Comparison of ENCODE assay signal across 8 cellular contexts in genomic region chr6:7911345-7911725, GRCh38. TPM values are rescaled to one million over a fixed set of nuclear protein-coding genes. Genes with fewer than 3 reads are reported as not detected.
A peak's percentile ranks its signal among the peaks of the same experiment; 100 is the strongest.
DNase-seq lines count a peak whose midpoint lies in the region; ATAC-seq, FAIRE-seq and TF ChIP-seq lines count a peak whose summit lies in the region.

No MANE protein-coding gene starts in this region.

- no peak for TF ChIP-seq CTCF in HFF-Myc (IDR thresholded peaks at IDR 0.05; ENCODE audit: low read depth, low read length, missing control alignments)
- no peak for TF ChIP-seq CTCF in RWPE2 (IDR thresholded peaks at IDR 0.05; ENCODE audit: poor library complexity, severe bottlenecking)
- no peak for TF ChIP-seq CTCF in fibroblast of the aortic adventitia (IDR thresholded peaks at IDR 0.05; ENCODE audit: insufficient read depth, low read length)

- peak overlapping the region; percentile 57 for H3K27ac ChIP-seq in RWPE2 (ENCODE audit: poor library complexity, severe bottlenecking)
- peak overlapping the region; percentile 58 for H3K27ac ChIP-seq in skeletal muscle tissue (ENCODE audit: low read depth, low read length)

- no peaks in the 10 kb centered on the region for H3K9me3 ChIP-seq in RWPE2 (ENCODE audit: severe bottlenecking)
- H3K9me3 ChIP-seq in skeletal muscle tissue (ENCODE audit: control insufficient read depth in 3 of 3, low read length in 3 of 3), result no peaks in the 10 kb centered on the region

- H3K9ac ChIP-seq in skeletal muscle tissue (ENCODE audit: low read depth in 1 of 3, low read length in 3 of 3), result peak overlapping the region in 2 of 3 donors; percentile 76 to 86

- DNase-seq in HFF-Myc (ENCODE audit: extremely low read depth, low read depth), result no peak
- DNase-seq in RWPE2 (ENCODE audit: low spot score), result no peak
- DNase-seq in fibroblast of the aortic adventitia (ENCODE audit: low read depth), result no peak
- no peak for DNase-seq in activated CD4-positive, alpha-beta T cell treated with anti-CD3 and anti-CD28 coated beads for 48 hours
- DNase-seq in NCI-H1092 (lab: John Stamatoyannopoulos, UW), result no peak
- no peak for DNase-seq in HEK293T (ENCODE audit: extremely low spot score)
- DNase-seq in GM12892 (ENCODE audit: insufficient read length), result no peak

- H3K4me3 ChIP-seq in HFF-Myc (replicated peaks; ENCODE audit: low read depth, low read length), result peak overlapping the region; percentile 50
- H3K4me3 ChIP-seq in RWPE2 (ENCODE audit: severe bottlenecking), result peak overlapping the region; percentile 100
- peak overlapping the region; percentile 69 for H3K4me3 ChIP-seq in fibroblast of the aortic adventitia (ENCODE audit: low read depth, low read length)
- peak overlapping the region in 2 of 3 donors; percentile 80 to 85 for H3K4me3 ChIP-seq in skeletal muscle tissue (ENCODE audit: low read length in 3 of 3)

- CTCF ChIA-PET in HEK293T (lab: Yijun Ruan, JAX), result interaction anchor here (0.9 kb wide), 1 partner anchor 186 kb away, joined by 3 read pairs; the partner anchor contains the start of gene BMP6

- no peak for FAIRE-seq in GM12892 (lab: Jason Lieb, UNC)

- no peak for TF ChIP-seq POLR2A in GM12892 (IDR thresholded peaks at IDR 0.05; ENCODE audit: low read depth, low read length)

- H3K27me3 ChIP-seq in RWPE2 (ENCODE audit: insufficient read depth, poor library complexity, severe bottlenecking) (no peaks in the 10 kb centered on the region), skeletal muscle tissue (ENCODE audit: control insufficient read depth in 3 of 3, insufficient read depth in 3 of 3, low read length in 3 of 3) (no peaks in the 10 kb centered on the region)

- POLR2A ChIA-PET in HEK293T (lab: Yijun Ruan, JAX), result interaction anchor here (1.2 to 1.3 kb wide), 3 partner anchors 28 to 191 kb away, joined by 3 to 4 read pairs (median 3); partner anchors contain the start of gene EEF1E1

- peak; percentile 22; the same call in 1 of the 3 replicates for ATAC-seq in RWPE2 (ENCODE audit: low read depth)

- H3K36me3 ChIP-seq in RWPE2 (ENCODE audit: low read depth) (peaks cover 14% of the 10 kb centered on the region), skeletal muscle tissue (ENCODE audit: control insufficient read depth in 3 of 3, insufficient read depth in 3 of 3, low read length in 3 of 3) (no peaks in the 10 kb centered on the region)

- H3K4me1 ChIP-seq in RWPE2 (ENCODE audit: insufficient read depth, poor library complexity, severe bottlenecking), result peaks cover 6% of the 10 kb centered on the region
- peaks cover 14 to 19% (median 17%) of the 10 kb centered on the region in 3 donors for H3K4me1 ChIP-seq in skeletal muscle tissue (ENCODE audit: control insufficient read depth in 3 of 3, insufficient read depth in 3 of 3, low read length in 3 of 3)

TF ChIP-seq in HEK293T, 16 proteins besides CTCF, POLR2A, EP300 and RAD21:
- TF ChIP-seq PKNOX1 (IDR thresholded peaks at IDR 0.05) (no peak), SUZ12 (IDR thresholded peaks at IDR 0.05) (no peak), HDGF (IDR thresholded peaks at IDR 0.05; ENCODE audit: borderline replicate concordance) (no peak; the same call in 1 of the 2 replicates), ZNF384 (IDR thresholded peaks at IDR 0.05) (no peak), FOXM1 (IDR thresholded peaks at IDR 0.05; ENCODE audit: borderline replicate concordance) (no peak), ARNT (IDR thresholded peaks at IDR 0.05) (no peak), ELF4 (IDR thresholded peaks at IDR 0.05) (no peak), BHLHE40 (IDR thresholded peaks at IDR 0.05; ENCODE audit: borderline replicate concordance) (no peak), FOXK2 (IDR thresholded peaks at IDR 0.05) (no peak), L3MBTL2 (conservative IDR thresholded peaks at IDR 0.05) (no peak), FOXA1 (IDR thresholded peaks at IDR 0.05) (no peak), TARDBP (IDR thresholded peaks at IDR 0.05) (no peak)
TF ChIP-seq in HEK293T: peak in this region for 0.

RNA-seq across cellular contexts. Expression of gene TXNDC5, which starts 0.7 kb away (rescaled TPM):
- total RNA-seq in fibroblast of the aortic adventitia (ENCODE audit: low replicate concordance), result 207 and 333 TPM in 2 replicates
- 118 TPM for total RNA-seq in skeletal muscle tissue
- 74.8 TPM for polyA plus RNA-seq in GM12892 (2012; ENCODE audit: missing spikeins)

Comparison
In these comparisons a context has a peak if more than half of its experiments do, and no peak if none do; other contexts are left out.
1. H3K4me3 ChIP-seq: peak in every context shown above with its lines; median percentile 100 in RWPE2; 82 in skeletal muscle tissue; 69 in fibroblast of the aortic adventitia; 50 in HFF-Myc.